2 cellular contexts compared by ENCODE assay signal in genomic region chr1:205963756-205964155, GRCh38.
TF ChIP-seq lines count a peak whose summit lies in the region.

No MANE protein-coding gene starts in this region.

TF ChIP-seq in IMR-90, 13 proteins besides CTCF, POLR2A, EP300 and RAD21:
- TF ChIP-seq MAFK (IDR thresholded peaks at IDR 0.05; ENCODE audit: low read depth, low read length) (no peak), RCOR1 (IDR thresholded peaks at IDR 0.05; ENCODE audit: insufficient replicate concordance, low read length) (no peak), RFX5 (IDR thresholded peaks at IDR 0.05; ENCODE audit: low read depth, low read length) (no peak), ELK1 (IDR thresholded peaks at IDR 0.05; ENCODE audit: borderline replicate concordance, low read depth, low read length) (no peak), CHD1 (IDR thresholded peaks at IDR 0.05; ENCODE audit: low read depth, low read length) (no peak), SMC3 (IDR thresholded peaks at IDR 0.05; ENCODE audit: low read depth, low read length) (no peak), CEBPB (IDR thresholded peaks at IDR 0.05; ENCODE audit: low read depth, low read length) (no peak), NFE2L2 (IDR thresholded peaks at IDR 0.05; ENCODE audit: low read depth, low read length) (no peak), MXI1 (IDR thresholded peaks at IDR 0.05; ENCODE audit: borderline replicate concordance, low read depth, low read length) (no peak), MAZ (IDR thresholded peaks at IDR 0.05; ENCODE audit: borderline replicate concordance, low read depth, low read length) (no peak), BHLHE40 (IDR thresholded peaks at IDR 0.05; ENCODE audit: low read depth, low read length) (no peak), FOS (IDR thresholded peaks at IDR 0.05; ENCODE audit: low read depth, low read length) (no peak)
- TF ChIP-seq, protein P1, sequence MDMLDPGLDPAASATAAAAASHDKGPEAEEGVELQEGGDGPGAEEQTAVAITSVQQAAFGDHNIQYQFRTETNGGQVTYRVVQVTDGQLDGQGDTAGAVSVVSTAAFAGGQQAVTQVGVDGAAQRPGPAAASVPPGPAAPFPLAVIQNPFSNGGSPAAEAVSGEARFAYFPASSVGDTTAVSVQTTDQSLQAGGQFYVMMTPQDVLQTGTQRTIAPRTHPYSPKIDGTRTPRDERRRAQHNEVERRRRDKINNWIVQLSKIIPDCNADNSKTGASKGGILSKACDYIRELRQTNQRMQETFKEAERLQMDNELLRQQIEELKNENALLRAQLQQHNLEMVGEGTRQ (IDR thresholded peaks at IDR 0.05; ENCODE audit: low read depth, low read length): no peak

TF ChIP-seq in endothelial cell of umbilical vein, 7 proteins besides CTCF, POLR2A, EP300 and RAD21:
- TF ChIP-seq EZH2 (IDR thresholded peaks at IDR 0.05; ENCODE audit: borderline replicate concordance, low read depth, low read length, severe bottlenecking) (no peak), FOS (IDR thresholded peaks at IDR 0.05; ENCODE audit: borderline replicate concordance, insufficient read depth, low read length) (peak; percentile 33), JUN (IDR thresholded peaks at IDR 0.05; ENCODE audit: borderline replicate concordance, insufficient read depth, insufficient read length, low read depth) (no peak)
- TF ChIP-seq, protein P2, sequence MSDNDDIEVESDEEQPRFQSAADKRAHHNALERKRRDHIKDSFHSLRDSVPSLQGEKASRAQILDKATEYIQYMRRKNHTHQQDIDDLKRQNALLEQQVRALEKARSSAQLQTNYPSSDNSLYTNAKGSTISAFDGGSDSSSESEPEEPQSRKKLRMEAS (IDR thresholded peaks at IDR 0.05; ENCODE audit: insufficient read depth, insufficient read length): no peak
